In the genomic region with DNA sequence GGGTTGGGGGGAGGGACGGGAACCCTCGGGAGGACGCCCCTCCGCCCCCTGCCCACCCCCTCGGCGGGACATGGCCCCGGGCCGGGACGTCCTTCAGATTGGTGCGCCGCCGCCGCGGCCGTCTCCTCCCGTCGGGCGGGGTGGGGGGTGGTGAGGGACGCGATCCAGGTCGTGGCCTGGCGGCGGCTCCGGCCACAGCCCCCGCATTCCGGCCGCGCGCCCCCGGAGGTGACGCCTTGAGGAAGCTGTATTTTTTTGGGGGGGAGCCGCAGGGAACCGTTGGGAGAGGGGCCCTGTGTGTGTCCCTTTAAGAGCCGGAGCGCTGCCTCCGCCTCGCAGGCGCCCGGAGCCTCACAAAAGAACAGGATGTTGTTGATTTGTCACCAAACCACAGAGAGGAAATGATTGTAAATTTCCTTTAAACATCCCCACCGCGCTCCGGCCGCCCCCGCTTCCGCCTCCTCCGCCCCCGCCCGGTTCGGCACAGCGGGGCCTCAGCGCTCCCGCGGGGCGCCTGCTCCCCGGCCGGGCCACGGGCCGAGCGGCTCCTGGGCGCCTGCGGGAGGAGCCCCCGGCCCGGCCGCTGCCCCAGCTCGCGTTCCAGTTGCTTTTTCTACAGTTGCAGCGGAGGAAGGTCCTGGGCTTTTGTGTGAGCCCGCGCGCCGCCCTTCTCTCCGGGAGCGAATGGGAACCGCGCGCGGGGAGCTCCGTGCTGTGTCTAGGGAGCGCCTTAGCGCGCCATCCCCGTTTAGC, we compare ENCODE assay signal across 8 cellular contexts. TPM values are rescaled to one million over a fixed set of nuclear protein-coding genes. Genes with fewer than 3 reads are reported as not detected.
A peak's percentile ranks its signal among the peaks of the same experiment; 100 is the strongest.
DNase-seq lines count a peak whose midpoint lies in the region; ATAC-seq and TF ChIP-seq lines count a peak whose summit lies in the region.

No MANE protein-coding gene starts in this region.

- peak overlapping the region; percentile 79 to 85 for H3K27ac ChIP-seq in liver (ENCODE audit: low read depth in 1 of 2, low read length in 2 of 2)

- ATAC-seq in GM18907 (IDR thresholded peaks at IDR 0.05; ENCODE audit: unreplicated experiment) (peak; percentile 90), HG03135 (IDR thresholded peaks at IDR 0.05; ENCODE audit: unreplicated experiment) (peak; percentile 86)

- H3K4me1 ChIP-seq in liver (ENCODE audit: control insufficient read depth in 4 of 4, insufficient read depth in 4 of 4, low read length in 3 of 4): peaks cover 0 to 15% (median 6%) of the 10 kb centered on the region in 4 donors

- TF ChIP-seq CTCF in AG10803 (conservative IDR thresholded peaks at IDR 0.05; ENCODE audit: low read length) (no peak), liver (IDR thresholded peaks at IDR 0.05; ENCODE audit: low read depth, low read length, missing input control) (no peak)

- no peaks in the 10 kb centered on the region for H3K9me3 ChIP-seq in liver (ENCODE audit: control insufficient read depth in 4 of 4, low read length in 3 of 4)

- WGBS in liver: under 1% methylated on average over 82 of the region's 82 CpGs

- peak overlapping the region; percentile 40 to 50 for H3K9ac ChIP-seq in liver (ENCODE audit: low read depth in 1 of 2, low read length in 2 of 2)

- H3K27me3 ChIP-seq in liver (ENCODE audit: control insufficient read depth in 4 of 4, insufficient read depth in 4 of 4, low read length in 3 of 4): no peaks in the 10 kb centered on the region

- no peaks in the 10 kb centered on the region for H3K36me3 ChIP-seq in liver (ENCODE audit: control insufficient read depth in 4 of 4, insufficient read depth in 3 of 4, low read depth in 1 of 4, low read length in 3 of 4)

- peak; percentile 90 for DNase-seq in AG10803 (ENCODE audit: low read depth)
- peak; percentile 51 for DNase-seq in NCI-H510A (lab: John Stamatoyannopoulos, UW)
- DNase-seq in activated CD4-positive, alpha-beta T cell treated with anti-CD3 and anti-CD28 coated beads, Interleukin-2, amount 50 U/mL, for 24 hours (ENCODE audit: low read depth in 1 of 2, low spot score in 1 of 2): peak; percentile 87
- DNase-seq in dermis microvascular lymphatic vessel endothelial cell (ENCODE audit: low read depth in 2 of 2): peak; percentile 83 to 94
- DNase-seq in stimulated activated CD4-positive, alpha-beta T cell treated with anti-CD3 and anti-CD28 coated beads, Interleukin-2, amount 100 ng/mL, for 48 hours: peak; percentile 82 to 91

- peak; percentile 3 to 18 for TF ChIP-seq RAD21 in liver (IDR thresholded peaks at IDR 0.05)

- peak overlapping the region; percentile 68 for H3K4me3 ChIP-seq in AG10803 (ENCODE audit: low read length)
- peak overlapping the region; percentile 44 to 78 (median 52) for H3K4me3 ChIP-seq in liver (ENCODE audit: low read depth in 1 of 3, low read length in 3 of 3)

TF ChIP-seq in liver, 16 proteins besides CTCF, POLR2A, EP300 and RAD21:
- TF ChIP-seq, protein P1, sequence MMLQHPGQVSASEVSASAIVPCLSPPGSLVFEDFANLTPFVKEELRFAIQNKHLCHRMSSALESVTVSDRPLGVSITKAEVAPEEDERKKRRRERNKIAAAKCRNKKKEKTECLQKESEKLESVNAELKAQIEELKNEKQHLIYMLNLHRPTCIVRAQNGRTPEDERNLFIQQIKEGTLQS (IDR thresholded peaks at IDR 0.05): no peak
- TF ChIP-seq, protein P2, sequence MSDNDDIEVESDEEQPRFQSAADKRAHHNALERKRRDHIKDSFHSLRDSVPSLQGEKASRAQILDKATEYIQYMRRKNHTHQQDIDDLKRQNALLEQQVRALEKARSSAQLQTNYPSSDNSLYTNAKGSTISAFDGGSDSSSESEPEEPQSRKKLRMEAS (IDR thresholded peaks at IDR 0.05): peak; percentile 72
- peak in 1 of 2 donors; percentile 21 for TF ChIP-seq RXRA (IDR thresholded peaks at IDR 0.05)
- TF ChIP-seq FOXA2 (IDR thresholded peaks at IDR 0.05): no peak
- TF ChIP-seq JUND (IDR thresholded peaks at IDR 0.05): peak in 1 of 2 donors; percentile 20
- TF ChIP-seq HNF4G (IDR thresholded peaks at IDR 0.05): no peak
- no peak for TF ChIP-seq TAF1 (conservative IDR thresholded peaks at IDR 0.05)
- TF ChIP-seq HNF4A (conservative IDR thresholded peaks at IDR 0.05): no peak
- peak; percentile 76 to 96 for TF ChIP-seq EGR1 (IDR thresholded peaks at IDR 0.05; ENCODE audit: low read depth in 2 of 2)
- TF ChIP-seq NR2F2 (IDR thresholded peaks at IDR 0.05): no peak
- TF ChIP-seq SP1 (IDR thresholded peaks at IDR 0.05): peak; percentile 21
- TF ChIP-seq, protein P3, sequence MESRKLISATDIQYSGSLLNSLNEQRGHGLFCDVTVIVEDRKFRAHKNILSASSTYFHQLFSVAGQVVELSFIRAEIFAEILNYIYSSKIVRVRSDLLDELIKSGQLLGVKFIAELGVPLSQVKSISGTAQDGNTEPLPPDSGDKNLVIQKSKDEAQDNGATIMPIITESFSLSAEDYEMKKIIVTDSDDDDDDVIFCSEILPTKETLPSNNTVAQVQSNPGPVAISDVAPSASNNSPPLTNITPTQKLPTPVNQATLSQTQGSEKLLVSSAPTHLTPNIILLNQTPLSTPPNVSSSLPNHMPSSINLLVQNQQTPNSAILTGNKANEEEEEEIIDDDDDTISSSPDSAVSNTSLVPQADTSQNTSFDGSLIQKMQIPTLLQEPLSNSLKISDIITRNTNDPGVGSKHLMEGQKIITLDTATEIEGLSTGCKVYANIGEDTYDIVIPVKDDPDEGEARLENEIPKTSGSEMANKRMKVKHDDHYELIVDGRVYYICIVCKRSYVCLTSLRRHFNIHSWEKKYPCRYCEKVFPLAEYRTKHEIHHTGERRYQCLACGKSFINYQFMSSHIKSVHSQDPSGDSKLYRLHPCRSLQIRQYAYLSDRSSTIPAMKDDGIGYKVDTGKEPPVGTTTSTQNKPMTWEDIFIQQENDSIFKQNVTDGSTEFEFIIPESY (IDR thresholded peaks at IDR 0.05): no peak
- no peak for TF ChIP-seq FOXA1 (IDR thresholded peaks at IDR 0.05)
- peak; percentile 45 to 75 for TF ChIP-seq GABPA (IDR thresholded peaks at IDR 0.05 in 1 of 2, conservative IDR thresholded peaks at IDR 0.05 in 1 of 2)
- TF ChIP-seq, protein P4, sequence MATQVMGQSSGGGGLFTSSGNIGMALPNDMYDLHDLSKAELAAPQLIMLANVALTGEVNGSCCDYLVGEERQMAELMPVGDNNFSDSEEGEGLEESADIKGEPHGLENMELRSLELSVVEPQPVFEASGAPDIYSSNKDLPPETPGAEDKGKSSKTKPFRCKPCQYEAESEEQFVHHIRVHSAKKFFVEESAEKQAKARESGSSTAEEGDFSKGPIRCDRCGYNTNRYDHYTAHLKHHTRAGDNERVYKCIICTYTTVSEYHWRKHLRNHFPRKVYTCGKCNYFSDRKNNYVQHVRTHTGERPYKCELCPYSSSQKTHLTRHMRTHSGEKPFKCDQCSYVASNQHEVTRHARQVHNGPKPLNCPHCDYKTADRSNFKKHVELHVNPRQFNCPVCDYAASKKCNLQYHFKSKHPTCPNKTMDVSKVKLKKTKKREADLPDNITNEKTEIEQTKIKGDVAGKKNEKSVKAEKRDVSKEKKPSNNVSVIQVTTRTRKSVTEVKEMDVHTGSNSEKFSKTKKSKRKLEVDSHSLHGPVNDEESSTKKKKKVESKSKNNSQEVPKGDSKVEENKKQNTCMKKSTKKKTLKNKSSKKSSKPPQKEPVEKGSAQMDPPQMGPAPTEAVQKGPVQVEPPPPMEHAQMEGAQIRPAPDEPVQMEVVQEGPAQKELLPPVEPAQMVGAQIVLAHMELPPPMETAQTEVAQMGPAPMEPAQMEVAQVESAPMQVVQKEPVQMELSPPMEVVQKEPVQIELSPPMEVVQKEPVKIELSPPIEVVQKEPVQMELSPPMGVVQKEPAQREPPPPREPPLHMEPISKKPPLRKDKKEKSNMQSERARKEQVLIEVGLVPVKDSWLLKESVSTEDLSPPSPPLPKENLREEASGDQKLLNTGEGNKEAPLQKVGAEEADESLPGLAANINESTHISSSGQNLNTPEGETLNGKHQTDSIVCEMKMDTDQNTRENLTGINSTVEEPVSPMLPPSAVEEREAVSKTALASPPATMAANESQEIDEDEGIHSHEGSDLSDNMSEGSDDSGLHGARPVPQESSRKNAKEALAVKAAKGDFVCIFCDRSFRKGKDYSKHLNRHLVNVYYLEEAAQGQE (IDR thresholded peaks at IDR 0.05): no peak
- no peak for TF ChIP-seq YY1 (IDR thresholded peaks at IDR 0.05)

RNA-seq across cellular contexts. Expression of a gene that starts 32.1 kb away (rescaled TPM):
- total RNA-seq in dermis microvascular lymphatic vessel endothelial cell (4.4 and 4.5 TPM in 2 replicates), liver (1 to 10 TPM; 4.8 to 9.6 TPM)
- 1 to 10 TPM; 2.7 to 4.9 TPM for polyA plus RNA-seq in liver

Comparison
In these comparisons a context has a peak if more than half of its experiments do, and no peak if none do; other contexts are left out.
1. Peak in every context shown above with its lines: DNase-seq, ATAC-seq, H3K4me3 ChIP-seq and H3K27ac ChIP-seq.